In the genomic region with DNA sequence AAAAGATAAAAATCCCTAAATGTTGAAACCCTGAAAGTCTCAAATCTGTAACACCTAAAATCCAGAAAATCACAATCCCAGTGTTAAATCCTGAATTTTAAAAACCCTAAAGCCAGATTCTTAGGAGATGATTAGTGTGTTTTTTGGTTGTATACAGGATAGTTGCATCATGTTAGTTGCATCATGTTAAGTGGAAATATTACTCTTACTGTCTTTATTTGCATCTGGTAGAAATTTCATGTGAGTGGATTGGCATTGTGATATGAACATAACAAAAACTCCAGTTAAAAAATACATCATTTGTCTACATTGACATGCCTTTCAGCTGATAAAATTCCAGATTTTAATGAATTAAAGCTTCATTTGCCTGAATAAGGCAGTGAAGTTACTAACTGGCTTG, we compare ENCODE assay signal across 21 cellular contexts.
"Had no signal": no experiment of that assay in that cellular context is flagged by ENCODE, and none has a peak within 500 bp of the region (broad histone marks: within the 10 kb centered on the region; RNA-seq: fewer than 3 reads in every experiment).

No MANE protein-coding gene starts in this region.

- H3K27ac ChIP-seq: colonic mucosa, esophagus muscularis mucosa, lower lobe of right lung, neural progenitor cell, parathyroid adenoma, spleen, transverse colon, upper lobe of right lung, uterus had no signal

- H3K4me3 ChIP-seq: colonic mucosa, esophagus muscularis mucosa, lower lobe of right lung, mucosa of descending colon, neural progenitor cell, spleen, transverse colon, upper lobe of right lung, uterus had no signal

- ATAC-seq: left ventricle myocardium superior; lower lobe of right lung; mucosa of descending colon; natural killer cell treated with Interleukin-12 subunit alpha and Interleukin-12 subunit beta and Interleukin-15 and Interleukin-18, amount 100 ng/mL, for 72 hours; sciatic nerve; stimulated activated naive B cell treated with anti-CD40 and anti-IgM and Interleukin-4, amounts not matched to agents 10 μg/mL and 1 μg/mL and 100 μg/mL, for 72 hours; upper lobe of right lung had no signal

- H2AFZ ChIP-seq: neural progenitor cell, parathyroid adenoma had no signal

- H3K4me1 ChIP-seq: colonic mucosa, esophagus muscularis mucosa, lower lobe of right lung, neural progenitor cell, parathyroid adenoma, spleen, transverse colon, upper lobe of right lung, uterus had no signal

- FAIRE-seq: keratinocyte had no signal

- H3K27me3 ChIP-seq: colonic mucosa, esophagus muscularis mucosa, neural progenitor cell, spleen, transverse colon, upper lobe of right lung, uterus had no signal

- H3K9me3 ChIP-seq: colonic mucosa, esophagus muscularis mucosa, lower lobe of right lung, mucosa of descending colon, spleen, transverse colon, upper lobe of right lung, uterus had no signal

- H3K4me2 ChIP-seq: neural progenitor cell had no signal

- H3K79me2 ChIP-seq: parathyroid adenoma had no signal

- DNase-seq: colonic mucosa; effector CD8-positive, alpha-beta T cell; endodermal cell; foreskin melanocyte; glutamatergic neuron; hypothalamus; left ventricle myocardium superior; lower lobe of right lung; mucosa of descending colon; naive B cell; spleen; stimulated activated naive B cell treated with anti-CD40 and anti-IgM and Interleukin-4, amounts not matched to agents 10 μg/mL and 1 μg/mL and 100 μg/mL, for 72 hours; transverse colon; upper lobe of right lung; uterus had no signal

- H3K9ac ChIP-seq: neural progenitor cell, parathyroid adenoma had no signal

- H3K36me3 ChIP-seq: colonic mucosa, esophagus muscularis mucosa, lower lobe of right lung, neural progenitor cell, spleen, transverse colon, upper lobe of right lung, uterus had no signal
